1 cellular context compared by ENCODE assay signal in the genomic region with DNA sequence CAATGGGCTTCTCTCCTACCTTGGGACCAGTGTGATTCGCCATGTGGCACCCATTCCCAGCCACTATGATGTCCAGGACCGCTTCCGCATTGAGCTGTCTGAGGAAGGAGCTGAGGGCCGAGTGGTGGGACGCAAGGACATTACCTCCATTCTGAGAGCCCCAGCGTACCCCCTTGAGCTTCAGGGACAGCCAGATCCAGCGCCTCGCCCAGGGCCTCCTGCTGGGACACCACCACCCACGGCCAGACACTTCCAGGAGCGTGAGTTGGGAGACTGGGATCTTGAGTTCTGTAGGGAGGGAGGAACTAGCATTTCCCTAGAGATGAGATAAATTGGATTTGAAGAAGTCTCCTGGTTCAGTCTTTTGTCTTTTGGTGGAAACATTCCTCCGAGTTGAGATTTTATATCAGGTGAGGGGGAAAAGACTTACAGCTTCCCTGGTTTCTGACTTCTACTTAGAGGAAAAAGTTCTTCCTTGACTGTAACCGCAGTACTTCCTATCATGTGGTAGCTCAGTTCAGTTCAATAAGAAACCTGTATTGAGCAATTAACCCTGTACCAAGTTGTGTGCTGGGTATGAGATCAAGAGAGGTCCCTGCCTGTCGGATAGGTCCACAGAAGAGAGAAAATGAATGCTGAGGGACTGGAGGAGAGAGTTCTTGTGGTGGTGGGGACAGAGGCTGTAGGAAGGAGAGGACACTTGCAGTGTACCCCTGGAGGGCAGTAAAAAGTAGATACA.
TF ChIP-seq lines count a peak whose summit lies in the region.

No MANE protein-coding gene starts in this region.

TF ChIP-seq in IMR-90, 13 proteins besides CTCF, POLR2A, EP300 and RAD21:
- TF ChIP-seq CEBPB (IDR thresholded peaks at IDR 0.05; ENCODE audit: low read depth, low read length) (no peak), MAFK (IDR thresholded peaks at IDR 0.05; ENCODE audit: low read depth, low read length) (no peak), BHLHE40 (IDR thresholded peaks at IDR 0.05; ENCODE audit: low read depth, low read length) (no peak), MXI1 (IDR thresholded peaks at IDR 0.05; ENCODE audit: borderline replicate concordance, low read depth, low read length) (no peak), CHD1 (IDR thresholded peaks at IDR 0.05; ENCODE audit: low read depth, low read length) (no peak), FOS (IDR thresholded peaks at IDR 0.05; ENCODE audit: low read depth, low read length) (no peak), USF2 (IDR thresholded peaks at IDR 0.05; ENCODE audit: low read depth, low read length) (no peak)
- TF ChIP-seq, protein P1, sequence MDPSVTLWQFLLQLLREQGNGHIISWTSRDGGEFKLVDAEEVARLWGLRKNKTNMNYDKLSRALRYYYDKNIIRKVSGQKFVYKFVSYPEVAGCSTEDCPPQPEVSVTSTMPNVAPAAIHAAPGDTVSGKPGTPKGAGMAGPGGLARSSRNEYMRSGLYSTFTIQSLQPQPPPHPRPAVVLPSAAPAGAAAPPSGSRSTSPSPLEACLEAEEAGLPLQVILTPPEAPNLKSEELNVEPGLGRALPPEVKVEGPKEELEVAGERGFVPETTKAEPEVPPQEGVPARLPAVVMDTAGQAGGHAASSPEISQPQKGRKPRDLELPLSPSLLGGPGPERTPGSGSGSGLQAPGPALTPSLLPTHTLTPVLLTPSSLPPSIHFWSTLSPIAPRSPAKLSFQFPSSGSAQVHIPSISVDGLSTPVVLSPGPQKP (IDR thresholded peaks at IDR 0.05; ENCODE audit: borderline replicate concordance, low read depth, low read length), result no peak
